18 cellular contexts compared by ENCODE assay signal in the genomic region with DNA sequence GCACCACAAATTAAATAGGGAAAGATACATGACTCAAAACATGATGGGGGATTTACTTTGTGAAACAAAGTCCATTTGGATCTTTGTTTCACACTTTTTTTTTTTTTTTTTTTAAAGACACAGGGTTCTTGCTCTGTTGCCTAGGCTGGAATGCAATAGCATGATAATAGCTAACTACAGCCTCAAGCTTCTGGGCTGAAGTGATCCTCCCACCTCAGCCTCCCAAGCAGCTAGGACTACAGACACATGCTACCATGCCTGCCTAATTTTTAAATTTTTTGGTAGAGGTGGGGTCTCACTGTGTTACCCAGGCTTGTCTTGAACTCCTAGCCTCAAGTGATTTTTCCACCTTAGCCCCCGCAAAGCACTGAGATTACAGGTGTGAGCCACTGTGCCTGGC.
DNase-seq lines count a peak whose midpoint lies in the region; ATAC-seq, FAIRE-seq and TF ChIP-seq lines count a peak whose summit lies in the region.
"Had no signal": no experiment of that assay in that cellular context is flagged by ENCODE, and none has a peak within 500 bp of the region (broad histone marks: within the 10 kb centered on the region; RNA-seq: fewer than 3 reads in every experiment).

No MANE protein-coding gene starts in this region.

- TF ChIP-seq RAD21 in K562 (CRISPR knock-in tag; conservative IDR thresholded peaks at IDR 0.05 in 1 of 2, IDR thresholded peaks at IDR 0.05 in 1 of 2) = no peak

- in situ Hi-C loops in K562 (cut with MboI) (no loop called here), gastrocnemius medialis (cut with MboI; ENCODE audit: low sequenced_read_pairs in 4 of 4) (no loop called here)

- H3K36me3 Mint-ChIP-seq in activated CD8-positive, alpha-beta T cell treated with anti-CD3 and anti-CD28 coated beads for 36 hours (ENCODE audit: low read depth) = peaks cover 86% of the 10 kb centered on the region
- H3K36me3 Mint-ChIP-seq in activated CD8-positive, alpha-beta T cell treated with anti-CD3 and anti-CD28 coated beads, Interleukin-2, amount 10 ng/mL, durations not matched to agents 7 days and 5 days (ENCODE audit: low read depth) = peaks cover 72% of the 10 kb centered on the region
- H3K36me3 Mint-ChIP-seq: brain had no signal

- BruUV-seq in K562 (replicated peaks; lab: Mats Ljungman, UMichigan) = no TSS peak

- no peak overlapping the region for H3K4me3 Mint-ChIP-seq in activated CD8-positive, alpha-beta T cell treated with anti-CD3 and anti-CD28 coated beads for 36 hours
- no peak overlapping the region for H3K4me3 Mint-ChIP-seq in activated CD8-positive, alpha-beta T cell treated with anti-CD3 and anti-CD28 coated beads, Interleukin-2, amount 10 ng/mL, durations not matched to agents 7 days and 5 days
- H3K4me3 Mint-ChIP-seq: brain; effector memory CD8-positive, alpha-beta T cell had no signal

- CTCF ChIA-PET in activated CD8-positive, alpha-beta T cell treated with anti-CD3 and anti-CD28 coated beads for 36 hours (lab: Charles Lee) = interaction anchor here (9.3 kb wide), 1 partner anchor 11 kb away, joined by 96 read pairs; no protein-coding TSS in a partner anchor
- CTCF ChIA-PET in activated CD8-positive, alpha-beta T cell treated with anti-CD3 and anti-CD28 coated beads, Interleukin-2, amount 10 ng/mL, durations not matched to agents 7 days and 5 days (lab: Charles Lee) = interaction anchor here (0.9 to 1.8 kb wide), 3 partner anchors 33 to 134 kb away, joined by 3 to 6 read pairs (median 5); no protein-coding TSS in a partner anchor
- CTCF ChIA-PET in K562 (lab: Yijun Ruan, JAX; ENCODE audit: low intra/inter-chr PET ratio) = interaction anchor here (0.6 kb wide), 1 partner anchor 206 kb away, joined by 3 read pairs; no protein-coding TSS in a partner anchor

- no peaks in the 10 kb centered on the region for H3K9me3 Mint-ChIP-seq in activated CD8-positive, alpha-beta T cell treated with anti-CD3 and anti-CD28 coated beads for 36 hours
- H3K9me3 Mint-ChIP-seq in activated CD8-positive, alpha-beta T cell treated with anti-CD3 and anti-CD28 coated beads, Interleukin-2, amount 10 ng/mL, durations not matched to agents 7 days and 5 days (ENCODE audit: insufficient read depth) = no peaks in the 10 kb centered on the region
- H3K9me3 Mint-ChIP-seq: brain; effector memory CD8-positive, alpha-beta T cell had no signal

- H3K4me2 ChIP-seq in K562 (ENCODE audit: insufficient read depth, low read length) = no peak overlapping the region

- no peak overlapping the region for H2AFZ ChIP-seq in K562 (ENCODE audit: low read depth, low read length)

- H3K79me2 ChIP-seq in K562 (ENCODE audit: control insufficient read depth, insufficient read depth, low read length) = no peaks in the 10 kb centered on the region; the same call in 1 of the 3 replicates

- H3K4me1 ChIP-seq in K562 (replicated peaks in 1 of 2; ENCODE audit: control insufficient read depth in 2 of 2, insufficient read depth in 2 of 2, low read length in 2 of 2) = peaks cover 11 to 40% of the 10 kb centered on the region in 2 experiments
- peaks cover 91 to 98% of the 10 kb centered on the region in 2 donors for H3K4me1 ChIP-seq in gastrocnemius medialis

- peaks cover 83% of the 10 kb centered on the region for H3K4me1 Mint-ChIP-seq in activated CD8-positive, alpha-beta T cell treated with anti-CD3 and anti-CD28 coated beads for 36 hours (ENCODE audit: low read depth)
- peaks cover 78% of the 10 kb centered on the region for H3K4me1 Mint-ChIP-seq in activated CD8-positive, alpha-beta T cell treated with anti-CD3 and anti-CD28 coated beads, Interleukin-2, amount 10 ng/mL, durations not matched to agents 7 days and 5 days (ENCODE audit: low read depth)

- FAIRE-seq in K562 (lab: Jason Lieb, UNC) = no peak

- POLR2A ChIA-PET in activated CD8-positive, alpha-beta T cell treated with anti-CD3 and anti-CD28 coated beads for 36 hours (lab: Charles Lee) = no interaction called here
- POLR2A ChIA-PET in activated CD8-positive, alpha-beta T cell treated with anti-CD3 and anti-CD28 coated beads, Interleukin-2, amount 10 ng/mL, durations not matched to agents 7 days and 5 days (lab: Charles Lee) = no interaction called here
- POLR2A ChIA-PET in K562 (lab: Yijun Ruan, JAX) = interaction anchor here (0.6 kb wide), 2 partner anchors 9 to 11 kb away, joined by 3 read pairs; no protein-coding TSS in a partner anchor

- H3K9ac ChIP-seq in K562 (ENCODE audit: insufficient read depth in 1 of 2, low read depth in 2 of 2, low read length in 2 of 2) = no peak overlapping the region

- no peak for DNase-seq in activated CD8-positive, alpha-beta T cell treated with anti-CD3 and anti-CD28 coated beads for 36 hours
- no peak for DNase-seq in activated CD8-positive, alpha-beta T cell treated with anti-CD3 and anti-CD28 coated beads, Interleukin-2, amount 10 ng/mL, durations not matched to agents 7 days and 5 days
- peak; percentile 25 for DNase-seq in M059J (ENCODE audit: low read depth)
- no peak for DNase-seq in K562 (ENCODE audit: extremely low read depth in 1 of 4, low spot score in 3 of 4)
- no peak for DNase-seq in gastrocnemius medialis
- DNase-seq in SHP77 (lab: John Stamatoyannopoulos, UW) = no peak
- DNase-seq: effector memory CD8-positive, alpha-beta T cell; MM.1S; NCI-H2029; NCI-H82; ovary; SIG-M5; stimulated activated CD4-positive, alpha-beta T cell treated with anti-CD3 and anti-CD28 coated beads, Interleukin-12 subunit alpha, Interleukin-12 subunit beta, amount 100 ng/mL, for 4 hours; thyroid gland had no signal

- H3K36me3 ChIP-seq in K562 (ENCODE audit: control insufficient read depth, insufficient read depth, low read length) = no peaks in the 10 kb centered on the region
- no peaks in the 10 kb centered on the region for H3K36me3 ChIP-seq in gastrocnemius medialis
- H3K36me3 ChIP-seq: ovary, thyroid gland had no signal

- WGBS in K562 (ENCODE audit: insufficient coverage, low coverage, missing lambda C conversion rate) = 71% methylated on average over 1 of the region's 1 CpG

- H3K27ac ChIP-seq in K562 (ENCODE audit: extremely low read depth, low read depth, low read length) (no peak overlapping the region), gastrocnemius medialis (peak overlapping the region; percentile 91 to 97 (median 94))
- H3K27ac ChIP-seq: HL-60, ovary had no signal

- H4K20me1 ChIP-seq in K562 (replicated peaks; ENCODE audit: control insufficient read depth, insufficient read depth, low read length) = no peaks in the 10 kb centered on the region

- no peaks in the 10 kb centered on the region for H3K27me3 ChIP-seq in K562 (ENCODE audit: control insufficient read depth in 2 of 2, insufficient read depth in 2 of 2, low read length in 2 of 2)
- H3K27me3 ChIP-seq in gastrocnemius medialis = no peaks in the 10 kb centered on the region
- H3K27me3 ChIP-seq: ovary, thyroid gland had no signal

- ATAC-seq in activated CD8-positive, alpha-beta T cell treated with anti-CD3 and anti-CD28 coated beads for 36 hours = no peak
- ATAC-seq in activated CD8-positive, alpha-beta T cell treated with anti-CD3 and anti-CD28 coated beads, Interleukin-2, amount 10 ng/mL, durations not matched to agents 7 days and 5 days = no peak
- ATAC-seq in K562 = no peak
- ATAC-seq in gastrocnemius medialis = no peak
- no peak for ATAC-seq in HG03432 (IDR thresholded peaks at IDR 0.05; ENCODE audit: unreplicated experiment)
- ATAC-seq in GM21381 (IDR thresholded peaks at IDR 0.05; ENCODE audit: unreplicated experiment) = no peak
- ATAC-seq: effector memory CD8-positive, alpha-beta T cell had no signal

- H3K9me3 ChIP-seq in K562 (replicated peaks; ENCODE audit: control insufficient read depth, insufficient read depth, low read depth, low read length) (no peaks in the 10 kb centered on the region), gastrocnemius medialis (no peaks in the 10 kb centered on the region)
- H3K9me3 ChIP-seq: ovary, thyroid gland had no signal

- peak overlapping the region; percentile 61 for H3K27ac Mint-ChIP-seq in activated CD8-positive, alpha-beta T cell treated with anti-CD3 and anti-CD28 coated beads for 36 hours
- no peak overlapping the region for H3K27ac Mint-ChIP-seq in activated CD8-positive, alpha-beta T cell treated with anti-CD3 and anti-CD28 coated beads, Interleukin-2, amount 10 ng/mL, durations not matched to agents 7 days and 5 days
- H3K27ac Mint-ChIP-seq: brain had no signal

- intact Hi-C loops in activated CD8-positive, alpha-beta T cell treated with anti-CD3 and anti-CD28 coated beads for 36 hours (cut with micrococcal nuclease) = no loop called here
- intact Hi-C loops in K562 (cut with micrococcal nuclease) (no loop called here), gastrocnemius medialis (cut with DNase I; ENCODE audit: low total_unique reads) (no loop called here)

- TF ChIP-seq CTCF in activated CD8-positive, alpha-beta T cell treated with anti-CD3 and anti-CD28 coated beads for 36 hours (IDR thresholded peaks at IDR 0.05) = no peak
- TF ChIP-seq CTCF in K562 (IDR thresholded peaks at IDR 0.05 in 2 of 3, conservative IDR thresholded peaks at IDR 0.05 in 1 of 3; ENCODE audit: insufficient read depth in 2 of 3, low read depth in 1 of 3, low read length in 3 of 3) (no peak), gastrocnemius medialis (IDR thresholded peaks at IDR 0.05 in 4 of 5, conservative IDR thresholded peaks at IDR 0.05 in 1 of 5) (no peak)

- TF ChIP-seq POLR2A in K562 (conservative IDR thresholded peaks at IDR 0.05) (no peak), gastrocnemius medialis (IDR thresholded peaks at IDR 0.05) (no peak)

- no peak for TF ChIP-seq EP300 in K562 (IDR thresholded peaks at IDR 0.05; ENCODE audit: low read length)

- no peaks in the 10 kb centered on the region for H3K27me3 Mint-ChIP-seq in activated CD8-positive, alpha-beta T cell treated with anti-CD3 and anti-CD28 coated beads for 36 hours
- H3K27me3 Mint-ChIP-seq in activated CD8-positive, alpha-beta T cell treated with anti-CD3 and anti-CD28 coated beads, Interleukin-2, amount 10 ng/mL, durations not matched to agents 7 days and 5 days (ENCODE audit: low read depth) = no peaks in the 10 kb centered on the region
- H3K27me3 Mint-ChIP-seq: effector memory CD8-positive, alpha-beta T cell had no signal

- H3K4me3 ChIP-seq in K562 (no peak overlapping the region), gastrocnemius medialis (no peak overlapping the region)
- H3K4me3 ChIP-seq: ovary, thyroid gland had no signal

- no peaks in the 10 kb centered on the region for H3K9me1 ChIP-seq in K562 (ENCODE audit: control insufficient read depth, insufficient read depth, low read length)

TF ChIP-seq in K562, 482 proteins besides CTCF, POLR2A, EP300 and RAD21 (continues in another document):
- TF ChIP-seq CHD1 (IDR thresholded peaks at IDR 0.05; ENCODE audit: low read length) = no peak
